Comparison of ENCODE assay signal across 1 cellular context in genomic region chr13:29511439-29511814, GRCh38.
TF ChIP-seq lines count a peak whose summit lies in the region.

No MANE protein-coding gene starts in this region.

TF ChIP-seq in H1, 55 proteins besides CTCF, POLR2A, EP300 and RAD21:
- no peak for TF ChIP-seq CEBPB (IDR thresholded peaks at IDR 0.05; ENCODE audit: low read depth, low read length)
- TF ChIP-seq CHD7 (IDR thresholded peaks at IDR 0.05; ENCODE audit: insufficient replicate concordance, low read length), result no peak
- TF ChIP-seq RFX5 (IDR thresholded peaks at IDR 0.05; ENCODE audit: borderline replicate concordance, low read depth, low read length), result no peak
- TF ChIP-seq SUZ12 (IDR thresholded peaks at IDR 0.05; ENCODE audit: low read length), result no peak
- no peak for TF ChIP-seq SP4 (IDR thresholded peaks at IDR 0.05; ENCODE audit: low read length)
- TF ChIP-seq PHF8 (conservative IDR thresholded peaks at IDR 0.05; ENCODE audit: low read depth, low read length), result no peak
- TF ChIP-seq CHD1 (IDR thresholded peaks at IDR 0.05; ENCODE audit: low read depth, low read length), result no peak
- no peak for TF ChIP-seq SIN3A (conservative IDR thresholded peaks at IDR 0.05 in 1 of 2, IDR thresholded peaks at IDR 0.05 in 1 of 2; ENCODE audit: low read depth in 1 of 2, low read length in 2 of 2)
- TF ChIP-seq SP1 (IDR thresholded peaks at IDR 0.05; ENCODE audit: low read depth, low read length), result no peak
- TF ChIP-seq KDM1A (IDR thresholded peaks at IDR 0.05; ENCODE audit: borderline replicate concordance, low read length), result no peak
- no peak for TF ChIP-seq SIX5 (IDR thresholded peaks at IDR 0.05; ENCODE audit: low read depth, low read length)
- no peak for TF ChIP-seq NANOG (IDR thresholded peaks at IDR 0.05; ENCODE audit: insufficient read depth, low read depth, low read length, poor library complexity, severe bottlenecking)
- TF ChIP-seq BACH1 (IDR thresholded peaks at IDR 0.05; ENCODE audit: low read length), result no peak
- no peak for TF ChIP-seq MAX (IDR thresholded peaks at IDR 0.05)
TF ChIP-seq in H1: peak in this region for 0.
